35 cellular contexts compared by ENCODE assay signal in the genomic region with DNA sequence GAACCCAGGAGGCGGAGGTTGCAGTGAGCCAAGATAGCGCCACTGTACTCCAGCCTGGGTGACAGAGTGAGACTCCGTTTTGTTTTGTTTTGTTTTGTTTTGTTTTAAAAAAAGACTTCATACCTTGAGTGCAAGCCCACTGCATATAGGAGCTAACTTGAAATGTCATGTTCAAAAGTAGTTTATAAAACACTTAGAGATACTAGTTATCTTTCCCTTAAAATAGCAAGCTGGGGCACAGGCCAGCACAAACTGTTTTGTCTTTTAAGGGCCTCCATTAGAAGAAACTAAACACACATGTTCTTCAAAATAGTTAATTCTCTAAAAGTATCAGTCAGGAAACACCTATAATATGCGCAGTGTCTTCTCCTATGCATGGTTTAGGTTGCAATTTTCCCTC.
"Had no signal": no experiment of that assay in that cellular context is flagged by ENCODE, and none has a peak within 500 bp of the region (broad histone marks: within the 10 kb centered on the region; RNA-seq: fewer than 3 reads in every experiment).

No MANE protein-coding gene starts in this region.

- DNase-seq: Karpas-422, Kasumi-1, KBM-7, KG1, MG63, MM.1S, MV-4-11, NCI-H1048, NCI-H1092, NCI-H1092 treated with DMSO at 0.1 percent for 48 hours, NCI-H1105, NCI-H1105 treated with DMSO at 0.1 percent for 48 hours, NCI-H1417, NCI-H1417 treated with DMSO at 0.1 percent for 48 hours, NCI-H1436, NCI-H1436 treated with DMSO at 0.1 percent for 48 hours, NCI-H146, NCI-H1694, NCI-H1694 treated with DMSO at 0.1 percent for 48 hours, NCI-H187, NCI-H187 treated with DMSO at 0.1 percent for 48 hours, NCI-H1930, NCI-H2029, NCI-H2029 treated with DMSO at 0.1 percent for 48 hours, NCI-H2081, NCI-H2081 treated with DMSO at 0.1 percent for 48 hours, NCI-H2107, NCI-H2171, NCI-H2171 treated with DMSO at 0.1 percent for 48 hours, NCI-H2227 treated with DMSO at 0.1 percent for 48 hours, NCI-H226, NCI-H345, NCI-H446, NCI-H446 treated with DMSO at 0.1 percent for 48 hours had no signal

- H3K4me2 ChIP-seq: KMS-11 had no signal

- H3K9me3 ChIP-seq: MG63 had no signal

- H3K4me3 ChIP-seq: MG63 had no signal

- H3K9ac ChIP-seq: KMS-11 had no signal

- H3K36me3 ChIP-seq: MG63 had no signal

- H3K27me3 ChIP-seq: MG63 had no signal

- H3K27ac ChIP-seq: KMS-11 had no signal
